In genomic region chr6:157811476-157812173, GRCh38 we compare ENCODE assay signal across 25 cellular contexts. TPM values are rescaled to one million over a fixed set of nuclear protein-coding genes. Genes with fewer than 3 reads are reported as not detected.
A peak's percentile ranks its signal among the peaks of the same experiment; 100 is the strongest.
DNase-seq lines count a peak whose midpoint lies in the region; ATAC-seq, FAIRE-seq and TF ChIP-seq lines count a peak whose summit lies in the region.
"Had no signal": no experiment of that assay in that cellular context is flagged by ENCODE, and none has a peak within 500 bp of the region (broad histone marks: within the 10 kb centered on the region; RNA-seq: fewer than 3 reads in every experiment).

No MANE protein-coding gene starts in this region.

- WGBS in HepG2 (ENCODE audit: low lambda C conversion rate), result 38% methylated on average over 3 of the region's 3 CpGs

- H3K79me2 ChIP-seq in astrocyte (ENCODE audit: insufficient read depth, low read length) (no peaks in the 10 kb centered on the region), HepG2 (ENCODE audit: insufficient read depth, low read length) (no peaks in the 10 kb centered on the region)

- DNase-seq in CD4-positive, CD25-positive, alpha-beta regulatory T cell, result no peak
- peak; percentile 52 for DNase-seq in M059J (ENCODE audit: low read depth)
- peak; percentile 22 for DNase-seq in astrocyte (ENCODE audit: low read depth)
- peak; percentile 29 for DNase-seq in fibroblast of pulmonary artery (ENCODE audit: low read depth)
- no peak for DNase-seq in NCI-H1694 treated with DMSO at 0.1 percent for 48 hours (lab: John Stamatoyannopoulos, UW)
- DNase-seq in WTC11 (ENCODE audit: low spot score), result no peak
- DNase-seq in KG1 (lab: John Stamatoyannopoulos, UW), result no peak
- no peak for DNase-seq in HepG2 (ENCODE audit: low spot score)
- DNase-seq: activated CD4-positive, alpha-beta T cell treated with anti-CD3 and anti-CD28 coated beads for 4 hours; activated naive CD4-positive, alpha-beta T cell treated with anti-CD3 and anti-CD28 coated beads, Interleukin-2, amount 10 ng/mL, durations not matched to agents 7 days and 5 days; activated T-cell treated with anti-CD3 and anti-CD28 coated beads, Interleukin-2, amount 50 U/mL, for 72 hours; COR-L47; effector memory CD4-positive, alpha-beta T cell; esophagus squamous epithelium; head of caudate nucleus; left colon; mesendoderm; NCI-H146; NCI-H2171 treated with DMSO at 0.1 percent for 48 hours; upper lobe of right lung had no signal

- no peak overlapping the region for H3K27ac ChIP-seq in CD4-positive, CD25-positive, alpha-beta regulatory T cell (ENCODE audit: insufficient read depth, low read length, poor library complexity, severe bottlenecking)
- no peak overlapping the region for H3K27ac ChIP-seq in astrocyte (ENCODE audit: low read depth, low read length)
- H3K27ac ChIP-seq in HepG2 (ENCODE audit: extremely low read length, insufficient read depth, low read length), result no peak overlapping the region
- H3K27ac ChIP-seq: right atrium auricular region, upper lobe of right lung had no signal

- no peak for ATAC-seq in CD4-positive, CD25-positive, alpha-beta regulatory T cell (ENCODE audit: low read depth in 2 of 2)
- ATAC-seq in WTC11 (no peak), HepG2 (no peak)
- ATAC-seq: GM23338, left colon, upper lobe of right lung had no signal

- no peak for TF ChIP-seq POLR2A in HepG2 (IDR thresholded peaks at IDR 0.05; ENCODE audit: insufficient read depth in 1 of 2, low read depth in 2 of 2, low read length in 2 of 2)

- no peaks in the 10 kb centered on the region for H4K20me1 ChIP-seq in astrocyte (ENCODE audit: insufficient read depth, low read length)
- H4K20me1 ChIP-seq in HepG2 (ENCODE audit: insufficient read depth, low read length), result no peaks in the 10 kb centered on the region

- in situ Hi-C loops in HepG2 (cut with HindIII; ENCODE audit: extremely low pct_ligation_motif_present, low pct_unique_long_range_greater_than_20kb), result no loop called here

- no TSS peak for BruUV-seq in HepG2 (replicated peaks; lab: Mats Ljungman, UMichigan)

- no peaks in the 10 kb centered on the region for H3K36me3 Mint-ChIP-seq in CD4-positive, CD25-positive, alpha-beta regulatory T cell
- H3K36me3 Mint-ChIP-seq in astrocyte (ENCODE audit: low read depth, unreplicated experiment) (no peaks in the 10 kb centered on the region), WTC11 (peaks cover 3% of the 10 kb centered on the region; the same call in 1 of the 2 replicates)
- H3K36me3 Mint-ChIP-seq: activated naive CD4-positive, alpha-beta T cell treated with anti-CD3 and anti-CD28 coated beads, Interleukin-2, amount 10 ng/mL, durations not matched to agents 7 days and 5 days had no signal

- peak overlapping the region in 2 of 3 donors; percentile 47 to 72 for H3K27ac Mint-ChIP-seq in CD4-positive, CD25-positive, alpha-beta regulatory T cell
- H3K27ac Mint-ChIP-seq in astrocyte (ENCODE audit: unreplicated experiment) (no peak overlapping the region), WTC11 (no peak overlapping the region)
- H3K27ac Mint-ChIP-seq: activated naive CD4-positive, alpha-beta T cell treated with anti-CD3 and anti-CD28 coated beads, Interleukin-2, amount 10 ng/mL, durations not matched to agents 7 days and 5 days; B cell; GM23338; IgD-negative memory B cell had no signal

- H3K9ac ChIP-seq in astrocyte (ENCODE audit: low read length) (no peak overlapping the region), HepG2 (ENCODE audit: insufficient read depth, low read depth, low read length) (no peak overlapping the region)

- POLR2A ChIA-PET in WTC11 (lab: Charles Lee) (no interaction called here), HepG2 (lab: Yijun Ruan, JAX) (no interaction called here)

- TF ChIP-seq EP300 in HepG2 (IDR thresholded peaks at IDR 0.05; ENCODE audit: low read depth in 2 of 2, low read length in 2 of 2) (no peak), HepG2 (CRISPR knock-in tag; IDR thresholded peaks at IDR 0.05; ENCODE audit: borderline replicate concordance) (no peak)

- H3K4me1 ChIP-seq in CD4-positive, CD25-positive, alpha-beta regulatory T cell (ENCODE audit: control insufficient read depth, insufficient read depth, low read length, poor library complexity, severe bottlenecking), result no peaks in the 10 kb centered on the region
- H3K4me1 ChIP-seq in astrocyte (ENCODE audit: insufficient read depth, low read length), result peaks cover 18% of the 10 kb centered on the region
- H3K4me1 ChIP-seq in HepG2 (ENCODE audit: insufficient read depth, low read length), result peaks cover 8% of the 10 kb centered on the region

- H3K4me3 ChIP-seq in CD4-positive, CD25-positive, alpha-beta regulatory T cell (ENCODE audit: low read depth, low read length), result no peak overlapping the region
- H3K4me3 ChIP-seq in astrocyte (ENCODE audit: insufficient read depth, low read depth, low read length) (no peak overlapping the region), fibroblast of pulmonary artery (replicated peaks; ENCODE audit: low read depth, low read length) (no peak overlapping the region), HepG2 (replicated peaks in 1 of 3; ENCODE audit: insufficient read depth in 1 of 3, low read depth in 2 of 3, low read length in 3 of 3) (no peak overlapping the region)
- H3K4me3 ChIP-seq: esophagus squamous epithelium, GM23338, right atrium auricular region, upper lobe of right lung had no signal

- H3K27me3 ChIP-seq in CD4-positive, CD25-positive, alpha-beta regulatory T cell (ENCODE audit: control insufficient read depth, insufficient read depth, low read length), result no peaks in the 10 kb centered on the region
- H3K27me3 ChIP-seq in astrocyte (ENCODE audit: insufficient read depth, low read length) (no peaks in the 10 kb centered on the region), HepG2 (ENCODE audit: control insufficient read depth in 1 of 2, insufficient read depth in 2 of 2, low read length in 2 of 2) (peaks cover 0 to 14% of the 10 kb centered on the region in 2 experiments; a peak in 3 of 5 replicates)
- H3K27me3 ChIP-seq: esophagus squamous epithelium, right atrium auricular region, upper lobe of right lung had no signal

- H3K9me3 ChIP-seq in CD4-positive, CD25-positive, alpha-beta regulatory T cell (ENCODE audit: control insufficient read depth in 2 of 2, low read length in 2 of 2), result peaks cover 6 to 12% of the 10 kb centered on the region in 2 experiments
- H3K9me3 ChIP-seq in astrocyte (ENCODE audit: insufficient read depth, low read depth, low read length), result peaks cover 5% of the 10 kb centered on the region
- H3K9me3 ChIP-seq in HepG2 (ENCODE audit: low read length), result 0 out of 2 replicates have a peak, but pooled peaks cover 3% of the 10 kb centered on the region
- H3K9me3 ChIP-seq: esophagus squamous epithelium, upper lobe of right lung had no signal

- peaks cover 0 to 11% (median 4%) of the 10 kb centered on the region in 7 donors for H3K9me3 Mint-ChIP-seq in CD4-positive, CD25-positive, alpha-beta regulatory T cell
- H3K9me3 Mint-ChIP-seq in astrocyte (ENCODE audit: unreplicated experiment), result no peaks in the 10 kb centered on the region
- H3K9me3 Mint-ChIP-seq in WTC11, result peaks cover 21% of the 10 kb centered on the region
- H3K9me3 Mint-ChIP-seq: GM23338 had no signal

- no peak for TF ChIP-seq RAD21 in HepG2 (CRISPR knock-in tag; IDR thresholded peaks at IDR 0.05)

- no peaks in the 10 kb centered on the region for H3K36me3 ChIP-seq in CD4-positive, CD25-positive, alpha-beta regulatory T cell (ENCODE audit: control insufficient read depth, insufficient read depth, low read length)
- H3K36me3 ChIP-seq in astrocyte (ENCODE audit: insufficient read depth, low read length) (no peaks in the 10 kb centered on the region), HepG2 (replicated peaks in 1 of 2; ENCODE audit: control insufficient read depth in 1 of 2, insufficient read depth in 2 of 2, low read length in 2 of 2) (no peaks in the 10 kb centered on the region)
- H3K36me3 ChIP-seq: esophagus squamous epithelium, right atrium auricular region, upper lobe of right lung had no signal

- no peak overlapping the region for H2AFZ ChIP-seq in astrocyte (ENCODE audit: low read depth, low read length)
- no peak overlapping the region for H2AFZ ChIP-seq in HepG2 (ENCODE audit: low read length)
- H2AFZ ChIP-seq: GM23338 had no signal

- H3K4me1 Mint-ChIP-seq in CD4-positive, CD25-positive, alpha-beta regulatory T cell, result peaks cover 0 to 16% (median 7%) of the 10 kb centered on the region in 4 donors
- H3K4me1 Mint-ChIP-seq in astrocyte (ENCODE audit: low read depth, unreplicated experiment), result peaks cover 20% of the 10 kb centered on the region
- H3K4me1 Mint-ChIP-seq in WTC11, result peaks cover 5% of the 10 kb centered on the region

- intact Hi-C loops in HepG2 (cut with micrococcal nuclease; ENCODE audit: unreplicated experiment), result no loop called here

- CTCF ChIA-PET in WTC11 (lab: Charles Lee), result interaction anchor here (0.6 kb wide), 1 partner anchor 54 kb away, joined by 4 read pairs; no protein-coding TSS in a partner anchor
- CTCF ChIA-PET in HepG2 (lab: Yijun Ruan, JAX; ENCODE audit: low intra/inter-chr PET ratio, low total read pairs), result no interaction called here

- no peak for TF ChIP-seq CTCF in astrocyte (IDR thresholded peaks at IDR 0.05; ENCODE audit: insufficient read depth, low read depth, low read length)
- no peak for TF ChIP-seq CTCF in fibroblast of pulmonary artery (IDR thresholded peaks at IDR 0.05; ENCODE audit: low read length, missing control alignments)
- TF ChIP-seq CTCF in WTC11 (IDR thresholded peaks at IDR 0.05), result no peak
- TF ChIP-seq CTCF in HepG2 (CRISPR knock-in tag; IDR thresholded peaks at IDR 0.05), result no peak

- no peak for FAIRE-seq in astrocyte (lab: Jason Lieb, UNC)
- no peak for FAIRE-seq in HepG2 (lab: Jason Lieb, UNC)
- FAIRE-seq: A204.1 had no signal

- H3K27me3 Mint-ChIP-seq in CD4-positive, CD25-positive, alpha-beta regulatory T cell, result no peaks in the 10 kb centered on the region
- no peaks in the 10 kb centered on the region for H3K27me3 Mint-ChIP-seq in astrocyte (ENCODE audit: low read depth, unreplicated experiment)
- H3K27me3 Mint-ChIP-seq in WTC11 (ENCODE audit: low read depth), result no peaks in the 10 kb centered on the region; the same call in 1 of the 2 replicates
- H3K27me3 Mint-ChIP-seq: B cell, IgD-negative memory B cell had no signal

- H3K4me2 ChIP-seq in astrocyte (ENCODE audit: low read length) (no peak overlapping the region), HepG2 (ENCODE audit: low read depth, low read length) (no peak overlapping the region)
- H3K4me2 ChIP-seq: GM23338 had no signal

- no peak overlapping the region for H3K4me3 Mint-ChIP-seq in CD4-positive, CD25-positive, alpha-beta regulatory T cell
- H3K4me3 Mint-ChIP-seq in astrocyte (ENCODE audit: unreplicated experiment), result no peak overlapping the region
- H3K4me3 Mint-ChIP-seq in WTC11, result no peak overlapping the region
- H3K4me3 Mint-ChIP-seq: activated naive CD4-positive, alpha-beta T cell treated with anti-CD3 and anti-CD28 coated beads, Interleukin-2, amount 10 ng/mL, durations not matched to agents 7 days and 5 days; activated T-cell treated with anti-CD3 and anti-CD28 coated beads, Interleukin-2, amount 50 U/mL, for 72 hours; B cell; GM23338; IgD-negative memory B cell had no signal

RNA-seq across cellular contexts. Expression of gene SNX9, which starts 11.4 kb away (rescaled TPM):
- 31.6 TPM for total RNA-seq in CD4-positive, CD25-positive, alpha-beta regulatory T cell
- 10 to 100 TPM; 16.4 to 23.5 (median 19.9) TPM for polyA plus RNA-seq in CD4-positive, CD25-positive, alpha-beta regulatory T cell
- 23.0 and 37.8 TPM in 2 replicates for total RNA-seq in M059J (2014; rRNA removed; shearing (Covaris generic))
- total RNA-seq in astrocyte (34.8 and 36.0 TPM in 2 replicates), WTC11 (2021) (28.0 to 35.0 TPM (median 29.1 TPM) in 3 replicates), HepG2 (2016; rRNA removed; fragmentation: Illumina TruSeq; extraction: Trizol) (21.9 and 27.7 TPM in 2 replicates)
- total RNA-seq in HepG2 (2016; cell fraction: cytosol; rRNA removed; fragmentation: Illumina TruSeq; extraction: Trizol; ENCODE audit: low read depth), result 3.3 and 3.5 TPM in 2 replicates
- 20.6 and 26.2 TPM in 2 replicates for total RNA-seq in HepG2 (2016; cell fraction: insoluble cytoplasmic fraction; rRNA removed; fragmentation: Illumina TruSeq; extraction: Trizol)
- total RNA-seq in HepG2 (2016; cell fraction: membrane; rRNA removed; fragmentation: Illumina TruSeq; extraction: Trizol), result 11.1 and 12.4 TPM in 2 replicates
- total RNA-seq in HepG2 (2016; cell fraction: nucleus; rRNA removed; fragmentation: Illumina TruSeq; extraction: Trizol), result 15.6 and 15.7 TPM in 2 replicates
- polyA plus RNA-seq in HepG2 (2011; rRNA removed), result 35.2 and 36.0 TPM in 2 replicates
- 25.8 and 32.1 TPM in 2 replicates for polyA plus RNA-seq in HepG2 (2011; cell fraction: cytosol; rRNA removed)
- 24.9 and 25.2 TPM in 2 replicates for polyA plus RNA-seq in HepG2 (2011; cell fraction: nucleus; rRNA removed)
- polyA plus RNA-seq in HepG2 (2012), result 29.4 and 32.2 TPM in 2 replicates
- polyA plus RNA-seq in HepG2 (2016; cell fraction: cytosol; fragmentation: Illumina TruSeq; extraction: Trizol; ENCODE audit: low read depth), result 2.4 and 2.5 TPM in 2 replicates
- 27.0 and 29.7 TPM in 2 replicates for polyA plus RNA-seq in HepG2 (2016; cell fraction: insoluble cytoplasmic fraction; fragmentation: Illumina TruSeq; extraction: Trizol; ENCODE audit: low read depth)
- polyA plus RNA-seq in HepG2 (2016; cell fraction: membrane; fragmentation: Illumina TruSeq; extraction: Trizol; ENCODE audit: low read depth), result 6.8 and 7.3 TPM in 2 replicates
- 20.8 and 21.2 TPM in 2 replicates for polyA plus RNA-seq in HepG2 (2016; cell fraction: nucleus; fragmentation: Illumina TruSeq; extraction: Trizol; ENCODE audit: insufficient read depth, low read depth)
- 17.0 and 19.8 TPM in 2 replicates for polyA minus RNA-seq in HepG2 (2011; rRNA and poly(A)+ RNA removed; ENCODE audit: low replicate concordance)
- polyA minus RNA-seq in HepG2 (2011; cell fraction: cytosol; rRNA and poly(A)+ RNA removed), result 22.7 and 25.5 TPM in 2 replicates
- polyA minus RNA-seq in HepG2 (2011; cell fraction: nucleus; rRNA and poly(A)+ RNA removed), result 26.1 and 28.5 TPM in 2 replicates

Comparison
In these comparisons a context has a peak if more than half of its experiments do, and no peak if none do; other contexts are left out.
1. DNase-seq: peak in M059J (single experiment), astrocyte (single experiment) and fibroblast of pulmonary artery (single experiment); none in CD4-positive, CD25-positive, alpha-beta regulatory T cell (0 of 3), NCI-H1694 treated with DMSO at 0.1 percent for 48 hours (single experiment), WTC11 (single experiment), KG1 (single experiment) and HepG2 (single experiment).
2. H3K27ac Mint-ChIP-seq: peak in CD4-positive, CD25-positive, alpha-beta regulatory T cell (2 of 3); none in astrocyte (single experiment) and WTC11 (single experiment).